ENCODE assay signal across 18 cellular contexts in genomic region chr2:15989559-15989958, GRCh38. TPM values are rescaled to one million over a fixed set of nuclear protein-coding genes. Genes with fewer than 3 reads are reported as not detected.
DNase-seq lines count a peak whose midpoint lies in the region; ATAC-seq and TF ChIP-seq lines count a peak whose summit lies in the region.
"Had no signal": no experiment of that assay in that cellular context is flagged by ENCODE, and none has a peak within 500 bp of the region (broad histone marks: within the 10 kb centered on the region; RNA-seq: fewer than 3 reads in every experiment).

No MANE protein-coding gene starts in this region.

- peaks cover 33% of the 10 kb centered on the region for H3K4me1 Mint-ChIP-seq in nephron
- peaks cover 29% of the 10 kb centered on the region for H3K4me1 Mint-ChIP-seq in type B pancreatic cell (ENCODE audit: unreplicated experiment)
- H3K4me1 Mint-ChIP-seq in activated T-helper 17 cell treated with anti-CD3 and anti-CD28 coated beads, Interleukin-2, amount 50 U/mL, for 72 hours = no peaks in the 10 kb centered on the region
- H3K4me1 Mint-ChIP-seq: B cell; CD4-positive, alpha-beta memory T cell had no signal

- H3K9me3 Mint-ChIP-seq in nephron = no peaks in the 10 kb centered on the region
- H3K9me3 Mint-ChIP-seq in type B pancreatic cell = peaks cover 11% of the 10 kb centered on the region
- H3K9me3 Mint-ChIP-seq in activated T-helper 17 cell treated with anti-CD3 and anti-CD28 coated beads, Interleukin-2, amount 50 U/mL, for 72 hours = no peaks in the 10 kb centered on the region

- peak; percentile 2 for DNase-seq in epithelial cell of prostate (ENCODE audit: low read depth, low spot score)
- no peak for DNase-seq in type B pancreatic cell (ENCODE audit: extremely low spot score, unreplicated experiment)
- no peak for DNase-seq in left colon
- DNase-seq: ACHN; CD4-positive, alpha-beta memory T cell; DND-41; HCEC 1CT; Kasumi-1; NCI-H1417; NCI-H2029; NCI-H2171 treated with DMSO at 0.1 percent for 48 hours; NCI-H510A had no signal

- H3K4me3 Mint-ChIP-seq in nephron (no peak overlapping the region), type B pancreatic cell (peak overlapping the region; percentile 77)
- no peak overlapping the region for H3K4me3 Mint-ChIP-seq in activated T-helper 17 cell treated with anti-CD3 and anti-CD28 coated beads, Interleukin-2, amount 50 U/mL, for 72 hours
- H3K4me3 Mint-ChIP-seq: B cell; CD4-positive, alpha-beta memory T cell had no signal

- intact Hi-C loops in left colon (cut with DNase I, micrococcal nuclease) = no loop called here

- peaks cover 21% of the 10 kb centered on the region for H3K27me3 Mint-ChIP-seq in nephron (ENCODE audit: low read depth)
- H3K27me3 Mint-ChIP-seq in type B pancreatic cell = no peaks in the 10 kb centered on the region
- H3K27me3 Mint-ChIP-seq in activated T-helper 17 cell treated with anti-CD3 and anti-CD28 coated beads, Interleukin-2, amount 50 U/mL, for 72 hours = no peaks in the 10 kb centered on the region
- H3K27me3 Mint-ChIP-seq: B cell; CD4-positive, alpha-beta memory T cell had no signal

- TF ChIP-seq RAD21 in Ishikawa (IDR thresholded peaks at IDR 0.05; ENCODE audit: low read depth) = peak; percentile 18; the same call in 1 of the 2 replicates

- TF ChIP-seq CTCF in nephron (IDR thresholded peaks at IDR 0.05; ENCODE audit: unreplicated experiment in 3 of 3) (no peak), type B pancreatic cell (conservative IDR thresholded peaks at IDR 0.05) (no peak)

- 0 out of 2 replicates have a peak, but pooled peaks have one; percentile 57 for TF ChIP-seq EP300 in Ishikawa (IDR thresholded peaks at IDR 0.05; ENCODE audit: borderline replicate concordance)

- H3K36me3 Mint-ChIP-seq in nephron (ENCODE audit: low read depth) (no peaks in the 10 kb centered on the region), type B pancreatic cell (no peaks in the 10 kb centered on the region)
- no peaks in the 10 kb centered on the region for H3K36me3 Mint-ChIP-seq in activated T-helper 17 cell treated with anti-CD3 and anti-CD28 coated beads, Interleukin-2, amount 50 U/mL, for 72 hours (ENCODE audit: low read depth)
- H3K36me3 Mint-ChIP-seq: CD4-positive, alpha-beta memory T cell had no signal

- H3K27ac ChIP-seq in epithelial cell of prostate = no peak overlapping the region
- H3K27ac ChIP-seq: SJSA1 had no signal

- H3K27ac Mint-ChIP-seq in nephron (peak overlapping the region in 2 of 3 experiments; percentile 6 to 64), type B pancreatic cell (peak overlapping the region; percentile 97)
- H3K27ac Mint-ChIP-seq in activated T-helper 17 cell treated with anti-CD3 and anti-CD28 coated beads, Interleukin-2, amount 50 U/mL, for 72 hours = no peak overlapping the region
- H3K27ac Mint-ChIP-seq: B cell; CD4-positive, alpha-beta memory T cell had no signal

- ATAC-seq in left colon (no peak), GM18520 (IDR thresholded peaks at IDR 0.05; ENCODE audit: unreplicated experiment) (no peak)
- ATAC-seq in activated T-helper 17 cell treated with anti-CD3 and anti-CD28 coated beads, Interleukin-2, amount 50 U/mL, for 72 hours (replicated peaks) = no peak

TF ChIP-seq in Ishikawa, 13 proteins besides CTCF, POLR2A, EP300 and RAD21:
- TF ChIP-seq TCF12 (IDR thresholded peaks at IDR 0.05; ENCODE audit: low read depth) = peak; percentile 59
- TF ChIP-seq, protein P1, sequence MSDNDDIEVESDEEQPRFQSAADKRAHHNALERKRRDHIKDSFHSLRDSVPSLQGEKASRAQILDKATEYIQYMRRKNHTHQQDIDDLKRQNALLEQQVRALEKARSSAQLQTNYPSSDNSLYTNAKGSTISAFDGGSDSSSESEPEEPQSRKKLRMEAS (IDR thresholded peaks at IDR 0.05) = peak; percentile 44
- TF ChIP-seq TEAD4 (IDR thresholded peaks at IDR 0.05) = peak; percentile 84
- TF ChIP-seq FOXM1 (IDR thresholded peaks at IDR 0.05; ENCODE audit: borderline replicate concordance, low read depth) = peak; percentile 43; the same call in 1 of the 2 replicates
- no peak for TF ChIP-seq NFIC (IDR thresholded peaks at IDR 0.05)
TF ChIP-seq in Ishikawa: peak in this region for 4.

RNA-seq across cellular contexts. Expression of gene MYCN, which starts 49.2 kb away (rescaled TPM):
- 24.6 and 68.3 TPM in 2 replicates for total RNA-seq in type B pancreatic cell (ENCODE audit: low replicate concordance)
- total RNA-seq in left colon = 1 to 10 TPM in 1 of 2 donors, under 1 TPM in 1; 0.76 to 2.3 TPM
- total RNA-seq in activated T-helper 17 cell treated with anti-CD3 and anti-CD28 coated beads, Interleukin-2, amount 50 U/mL, for 72 hours = not detected
- total RNA-seq: B cell had no signal
